Comparison of ENCODE assay signal across 8 cellular contexts in the genomic region with DNA sequence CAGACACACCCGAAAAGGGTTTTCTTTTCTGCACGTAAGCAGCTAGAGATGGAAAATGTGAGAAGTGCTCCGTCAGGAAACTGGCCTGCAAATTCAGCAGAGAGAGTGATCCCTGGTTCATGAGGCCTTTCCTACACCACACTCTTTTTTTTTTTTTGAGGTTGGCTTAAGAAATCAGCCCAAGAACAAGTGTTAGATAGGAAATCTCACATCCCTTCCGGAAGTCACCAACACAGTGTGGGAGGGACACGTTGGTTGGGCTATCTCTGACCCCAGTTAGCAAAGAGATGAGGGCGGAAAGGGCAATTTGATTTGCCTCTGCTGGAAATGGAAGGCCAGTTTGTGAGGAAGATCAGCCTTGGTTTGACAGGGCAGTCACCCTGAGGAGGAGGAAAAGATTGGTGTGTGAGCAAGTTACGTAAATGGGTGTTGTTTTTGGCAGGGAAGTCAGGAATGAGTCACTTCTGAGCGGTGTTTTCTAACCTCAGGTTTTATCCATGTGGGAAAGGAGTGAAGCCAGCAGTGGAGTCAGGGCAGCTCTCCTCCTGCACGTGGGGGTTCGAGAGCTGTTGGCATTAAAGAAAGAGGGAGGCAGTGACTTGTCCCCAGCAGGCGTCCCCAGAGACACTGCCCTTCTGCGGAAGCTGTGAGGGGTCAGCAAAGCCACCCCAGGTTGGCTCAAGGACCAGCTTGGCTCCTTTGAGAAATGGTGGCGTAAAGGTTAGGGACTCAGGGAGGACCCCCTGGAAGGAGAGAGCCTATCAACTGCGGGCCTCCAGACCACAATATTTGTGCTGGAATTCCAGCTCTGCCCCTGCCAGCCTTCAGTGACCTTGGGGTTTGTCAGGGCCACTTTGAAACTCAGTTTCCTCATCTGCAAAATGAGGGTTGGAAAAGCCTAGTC.
DNase-seq lines count a peak whose midpoint lies in the region; ATAC-seq and TF ChIP-seq lines count a peak whose summit lies in the region.

No MANE protein-coding gene starts in this region.

- H3F3A ChIP-seq in SK-N-SH (replicated peaks; ENCODE audit: insufficient read depth), result peaks cover 8% of the 10 kb centered on the region

- H3K36me3 ChIP-seq in SK-N-SH (replicated peaks in 1 of 2; ENCODE audit: control insufficient read depth in 1 of 2, insufficient read depth in 2 of 2, low read length in 1 of 2), result peaks cover 0 to 4% of the 10 kb centered on the region in 2 experiments
- peaks cover 16% of the 10 kb centered on the region for H3K36me3 ChIP-seq in muscle layer of colon (ENCODE audit: insufficient read depth, low read length)

- no peaks in the 10 kb centered on the region for H3K9me3 ChIP-seq in SK-N-SH
- no peaks in the 10 kb centered on the region for H3K9me3 ChIP-seq in muscle layer of colon (ENCODE audit: low read length)

- peak overlapping the region; percentile 40; the same call in 1 of the 2 replicates for H3K9ac ChIP-seq in SK-N-SH
- H3K9ac ChIP-seq in muscle layer of colon (ENCODE audit: low read length), result no peak overlapping the region

- CTCF ChIA-PET in SK-N-SH (lab: Yijun Ruan, JAX), result interaction anchor here (1.1 kb wide), 1 partner anchor 30 kb away, joined by 7 read pairs; no protein-coding TSS in a partner anchor

- no peak for TF ChIP-seq RAD21 in SK-N-SH (IDR thresholded peaks at IDR 0.05; ENCODE audit: low read length)

- peak in 1 of 2 experiments; percentile 78; a peak in 1 of 4 replicates for TF ChIP-seq EP300 in SK-N-SH (IDR thresholded peaks at IDR 0.05; ENCODE audit: borderline replicate concordance in 1 of 2, low read depth in 1 of 2, low read length in 1 of 2)

- DNase-seq in SK-N-SH (no peak), dorsolateral prefrontal cortex (peak in 2 of 10 donors; percentile 15 to 26), NCI-H774 (lab: John Stamatoyannopoulos, UW) (no peak)
- DNase-seq in activated effector memory CD4-positive, alpha-beta T cell treated with Interleukin-2 at 50 U/mL for 16 hours, result no peak

- POLR2A ChIA-PET in SK-N-SH (lab: Yijun Ruan, JAX), result no interaction called here

- intact Hi-C loops in dorsolateral prefrontal cortex (cut with DNase I), result no loop called here

- no peaks in the 10 kb centered on the region for H3K79me2 ChIP-seq in SK-N-SH (ENCODE audit: insufficient read depth)

- H3K9me2 ChIP-seq in SK-N-SH, result no peaks in the 10 kb centered on the region

- H3K27ac ChIP-seq in SK-N-SH (ENCODE audit: low read depth in 2 of 2, low read length in 1 of 2) (peak overlapping the region in 1 of 2 experiments; percentile 82; a peak in 3 of 4 replicates), dorsolateral prefrontal cortex (peak overlapping the region in 58 of 59 donors; percentile 61 to 94 (median 86)), muscle layer of colon (ENCODE audit: low read depth, low read length) (peak overlapping the region; percentile 41)

- peak; percentile 41 for ATAC-seq in HG02610 (IDR thresholded peaks at IDR 0.05; ENCODE audit: unreplicated experiment)
- ATAC-seq in GM18517 (IDR thresholded peaks at IDR 0.05; ENCODE audit: unreplicated experiment), result no peak
- no peak for ATAC-seq in GM18907 (IDR thresholded peaks at IDR 0.05; ENCODE audit: unreplicated experiment)

- H3K27me3 ChIP-seq in SK-N-SH (ENCODE audit: insufficient read depth), result no peaks in the 10 kb centered on the region
- no peaks in the 10 kb centered on the region for H3K27me3 ChIP-seq in dorsolateral prefrontal cortex
- H3K27me3 ChIP-seq in muscle layer of colon (ENCODE audit: control insufficient read depth in 1 of 2, insufficient read depth in 2 of 2, low read length in 2 of 2), result no peaks in the 10 kb centered on the region

- 44% methylated on average over 13 of the region's 14 CpGs for WGBS in SK-N-SH (ENCODE audit: low lambda C conversion rate)

- no peak overlapping the region for H3K4me3 ChIP-seq in SK-N-SH (ENCODE audit: low read depth in 2 of 2, low read length in 1 of 2)
- H3K4me3 ChIP-seq in dorsolateral prefrontal cortex, result no peak overlapping the region
- H3K4me3 ChIP-seq in muscle layer of colon (ENCODE audit: low read depth in 1 of 2, low read length in 2 of 2), result no peak overlapping the region

- H3K4me1 ChIP-seq in SK-N-SH (ENCODE audit: control insufficient read depth in 1 of 2, insufficient read depth in 2 of 2, low read depth in 1 of 2, low read length in 1 of 2) (peaks cover 2 to 14% of the 10 kb centered on the region in 2 experiments; a peak in 2 of 4 replicates), muscle layer of colon (ENCODE audit: insufficient read depth, low read length) (peaks cover 16% of the 10 kb centered on the region)

- H4K20me1 ChIP-seq in SK-N-SH (ENCODE audit: insufficient read depth), result no peaks in the 10 kb centered on the region

- H3K4me2 ChIP-seq in SK-N-SH, result peak overlapping the region; percentile 47; the same call in 1 of the 2 replicates

- no peak for TF ChIP-seq CTCF in SK-N-SH (IDR thresholded peaks at IDR 0.05)
- no peak for TF ChIP-seq CTCF in dorsolateral prefrontal cortex (IDR thresholded peaks at IDR 0.05 in 54 of 56, conservative IDR thresholded peaks at IDR 0.05 in 2 of 56; ENCODE audit: low read depth in 1 of 56, partially characterized antibody in 56 of 56)

- no peak overlapping the region for H2AFZ ChIP-seq in SK-N-SH (ENCODE audit: low read depth)

TF ChIP-seq in SK-N-SH, 30 proteins besides CTCF, POLR2A, EP300 and RAD21 (continues in another document):
- TF ChIP-seq MXI1 (IDR thresholded peaks at IDR 0.05; ENCODE audit: low read depth, low read length) (peak; percentile 34; the same call in 1 of the 2 replicates), EZH2phosphoT487 (IDR thresholded peaks at IDR 0.05; ENCODE audit: borderline replicate concordance, low read depth) (no peak), YY1 (IDR thresholded peaks at IDR 0.05; ENCODE audit: low read depth) (no peak), SIN3A (IDR thresholded peaks at IDR 0.05; ENCODE audit: borderline replicate concordance, low read depth, low read length) (peak; percentile 89; the same call in 1 of the 2 replicates), FOXJ3 (CRISPR knock-in tag; IDR thresholded peaks at IDR 0.05) (no peak), GATA2 (CRISPR knock-in tag; IDR thresholded peaks at IDR 0.05) (no peak), JUND (IDR thresholded peaks at IDR 0.05) (peak; percentile 93)
- TF ChIP-seq, protein P1, sequence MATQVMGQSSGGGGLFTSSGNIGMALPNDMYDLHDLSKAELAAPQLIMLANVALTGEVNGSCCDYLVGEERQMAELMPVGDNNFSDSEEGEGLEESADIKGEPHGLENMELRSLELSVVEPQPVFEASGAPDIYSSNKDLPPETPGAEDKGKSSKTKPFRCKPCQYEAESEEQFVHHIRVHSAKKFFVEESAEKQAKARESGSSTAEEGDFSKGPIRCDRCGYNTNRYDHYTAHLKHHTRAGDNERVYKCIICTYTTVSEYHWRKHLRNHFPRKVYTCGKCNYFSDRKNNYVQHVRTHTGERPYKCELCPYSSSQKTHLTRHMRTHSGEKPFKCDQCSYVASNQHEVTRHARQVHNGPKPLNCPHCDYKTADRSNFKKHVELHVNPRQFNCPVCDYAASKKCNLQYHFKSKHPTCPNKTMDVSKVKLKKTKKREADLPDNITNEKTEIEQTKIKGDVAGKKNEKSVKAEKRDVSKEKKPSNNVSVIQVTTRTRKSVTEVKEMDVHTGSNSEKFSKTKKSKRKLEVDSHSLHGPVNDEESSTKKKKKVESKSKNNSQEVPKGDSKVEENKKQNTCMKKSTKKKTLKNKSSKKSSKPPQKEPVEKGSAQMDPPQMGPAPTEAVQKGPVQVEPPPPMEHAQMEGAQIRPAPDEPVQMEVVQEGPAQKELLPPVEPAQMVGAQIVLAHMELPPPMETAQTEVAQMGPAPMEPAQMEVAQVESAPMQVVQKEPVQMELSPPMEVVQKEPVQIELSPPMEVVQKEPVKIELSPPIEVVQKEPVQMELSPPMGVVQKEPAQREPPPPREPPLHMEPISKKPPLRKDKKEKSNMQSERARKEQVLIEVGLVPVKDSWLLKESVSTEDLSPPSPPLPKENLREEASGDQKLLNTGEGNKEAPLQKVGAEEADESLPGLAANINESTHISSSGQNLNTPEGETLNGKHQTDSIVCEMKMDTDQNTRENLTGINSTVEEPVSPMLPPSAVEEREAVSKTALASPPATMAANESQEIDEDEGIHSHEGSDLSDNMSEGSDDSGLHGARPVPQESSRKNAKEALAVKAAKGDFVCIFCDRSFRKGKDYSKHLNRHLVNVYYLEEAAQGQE (IDR thresholded peaks at IDR 0.05; ENCODE audit: low read depth, low read length), result no peak
- TF ChIP-seq, protein P2, sequence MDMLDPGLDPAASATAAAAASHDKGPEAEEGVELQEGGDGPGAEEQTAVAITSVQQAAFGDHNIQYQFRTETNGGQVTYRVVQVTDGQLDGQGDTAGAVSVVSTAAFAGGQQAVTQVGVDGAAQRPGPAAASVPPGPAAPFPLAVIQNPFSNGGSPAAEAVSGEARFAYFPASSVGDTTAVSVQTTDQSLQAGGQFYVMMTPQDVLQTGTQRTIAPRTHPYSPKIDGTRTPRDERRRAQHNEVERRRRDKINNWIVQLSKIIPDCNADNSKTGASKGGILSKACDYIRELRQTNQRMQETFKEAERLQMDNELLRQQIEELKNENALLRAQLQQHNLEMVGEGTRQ (IDR thresholded peaks at IDR 0.05; ENCODE audit: borderline replicate concordance, low read depth, low read length), result no peak
- TF ChIP-seq, protein P3, sequence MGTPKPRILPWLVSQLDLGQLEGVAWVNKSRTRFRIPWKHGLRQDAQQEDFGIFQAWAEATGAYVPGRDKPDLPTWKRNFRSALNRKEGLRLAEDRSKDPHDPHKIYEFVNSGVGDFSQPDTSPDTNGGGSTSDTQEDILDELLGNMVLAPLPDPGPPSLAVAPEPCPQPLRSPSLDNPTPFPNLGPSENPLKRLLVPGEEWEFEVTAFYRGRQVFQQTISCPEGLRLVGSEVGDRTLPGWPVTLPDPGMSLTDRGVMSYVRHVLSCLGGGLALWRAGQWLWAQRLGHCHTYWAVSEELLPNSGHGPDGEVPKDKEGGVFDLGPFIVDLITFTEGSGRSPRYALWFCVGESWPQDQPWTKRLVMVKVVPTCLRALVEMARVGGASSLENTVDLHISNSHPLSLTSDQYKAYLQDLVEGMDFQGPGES (IDR thresholded peaks at IDR 0.05; ENCODE audit: low read depth, low read length), result no peak
